In the genomic region with DNA sequence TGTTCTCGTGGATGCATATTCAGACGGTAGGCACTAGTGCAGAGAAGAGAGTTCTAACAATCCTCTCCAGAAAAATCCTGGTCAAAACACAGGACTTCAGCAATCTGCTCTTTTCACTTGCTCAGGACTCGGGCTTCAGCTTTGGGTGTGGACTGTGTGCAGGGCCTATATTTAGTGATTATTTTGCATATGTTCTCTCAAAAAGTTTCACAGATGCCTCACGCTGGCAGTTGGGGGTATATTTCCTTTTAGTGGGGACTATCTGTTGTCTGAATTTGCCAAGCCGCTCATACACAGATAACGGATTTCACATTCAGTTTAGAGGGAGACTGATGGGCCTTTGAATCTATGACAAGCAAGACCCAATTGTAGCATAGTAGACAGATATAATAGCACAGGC, we compare ENCODE assay signal across 15 cellular contexts.
"Had no signal": no experiment of that assay in that cellular context is flagged by ENCODE, and none has a peak within 500 bp of the region (broad histone marks: within the 10 kb centered on the region; RNA-seq: fewer than 3 reads in every experiment).

No MANE protein-coding gene starts in this region.

- H3K4me3 ChIP-seq: body of pancreas, esophagus squamous epithelium, prostate gland, right atrium auricular region, transverse colon, uterus had no signal

- H3K4me1 ChIP-seq: body of pancreas, esophagus squamous epithelium, prostate gland, right atrium auricular region, transverse colon, uterus had no signal

- ATAC-seq: activated CD4-positive, CD25-positive, alpha-beta regulatory T cell treated with anti-CD3 and anti-CD28 coated beads, Interleukin-2, amount 50 U/mL, for 24 hours; activated CD8-positive, alpha-beta T cell treated with anti-CD3 and anti-CD28 coated beads, Interleukin-2, amount 10 ng/mL, durations not matched to agents 7 days and 5 days; body of pancreas; effector memory CD8-positive, alpha-beta T cell; naive thymus-derived CD4-positive, alpha-beta T cell had no signal

- H3K9me3 ChIP-seq: body of pancreas, esophagus squamous epithelium, prostate gland, right atrium auricular region, transverse colon, uterus had no signal

- DNase-seq: activated CD4-positive, alpha-beta T cell treated with anti-CD3 and anti-CD28 coated beads, Interleukin-2, amount 10 ng/mL, durations not matched to agents 7 days and 5 days; activated CD8-positive, alpha-beta T cell treated with anti-CD3 and anti-CD28 coated beads, Interleukin-2, amount 10 ng/mL, durations not matched to agents 7 days and 5 days; activated naive CD4-positive, alpha-beta T cell treated with anti-CD3 and anti-CD28 coated beads for 36 hours; activated T-cell treated with anti-CD3 and anti-CD28 coated beads, Interleukin-2, amount 50 U/mL, for 24 hours; body of pancreas; dermis blood vessel endothelial cell; effector memory CD8-positive, alpha-beta T cell; esophagus squamous epithelium; mesenchymal stem cell; naive thymus-derived CD4-positive, alpha-beta T cell; transverse colon; uterus had no signal

- H3K27me3 ChIP-seq: body of pancreas, esophagus squamous epithelium, right atrium auricular region, transverse colon, uterus had no signal

- H3K36me3 ChIP-seq: esophagus squamous epithelium, prostate gland, right atrium auricular region, transverse colon, uterus had no signal

- H3K27ac ChIP-seq: body of pancreas, esophagus squamous epithelium, prostate gland, right atrium auricular region, transverse colon, uterus had no signal
